8 cellular contexts compared by ENCODE assay signal in genomic region chr11:9459573-9460321, GRCh38. TPM values are rescaled to one million over a fixed set of nuclear protein-coding genes. Genes with fewer than 3 reads are reported as not detected.
DNase-seq lines count a peak whose midpoint lies in the region; ATAC-seq and TF ChIP-seq lines count a peak whose summit lies in the region.

No MANE protein-coding gene starts in this region.

- H3K27ac ChIP-seq in PC-3 (ENCODE audit: low read length) (peak overlapping the region; percentile 90), heart left ventricle (peak overlapping the region; percentile 95 to 100 (median 99)), psoas muscle (peak overlapping the region; percentile 94)

- H3K4me3 ChIP-seq in PC-3 (ENCODE audit: low read length) (peak overlapping the region; percentile 79), heart left ventricle (peak overlapping the region; percentile 80 to 99 (median 89)), psoas muscle (peak overlapping the region; percentile 79)

- H3K9me3 ChIP-seq in PC-3 (ENCODE audit: low read length) (no peaks in the 10 kb centered on the region), heart left ventricle (no peaks in the 10 kb centered on the region), psoas muscle (no peaks in the 10 kb centered on the region)

- ATAC-seq in GM18505 (IDR thresholded peaks at IDR 0.05; ENCODE audit: unreplicated experiment) (no peak), PC-3 (no peak), heart left ventricle (no peak), psoas muscle (peak in 1 of 4 donors; percentile 3), HG03432 (IDR thresholded peaks at IDR 0.05; ENCODE audit: unreplicated experiment) (no peak)
- no peak for ATAC-seq in activated naive CD8-positive, alpha-beta T cell treated with anti-CD3 and anti-CD28 coated beads, Interleukin-2, amount 50 U/mL, for 24 hours

- H3K4me1 Mint-ChIP-seq in activated naive CD8-positive, alpha-beta T cell treated with anti-CD3 and anti-CD28 coated beads, Interleukin-2, amount 50 U/mL, for 24 hours, result peaks cover 34% of the 10 kb centered on the region

- TF ChIP-seq POLR2A in GM18505 (IDR thresholded peaks at IDR 0.05; ENCODE audit: borderline replicate concordance, extremely low read depth, insufficient read depth, insufficient read length), result peak; percentile 20
- TF ChIP-seq POLR2A in heart left ventricle (IDR thresholded peaks at IDR 0.05), result no peak

- peaks cover 3% of the 10 kb centered on the region for H3K27me3 Mint-ChIP-seq in activated naive CD8-positive, alpha-beta T cell treated with anti-CD3 and anti-CD28 coated beads, Interleukin-2, amount 50 U/mL, for 24 hours

- TF ChIP-seq CTCF in PC-3 (conservative IDR thresholded peaks at IDR 0.05; ENCODE audit: low read depth, low read length) (no peak), heart left ventricle (IDR thresholded peaks at IDR 0.05) (peak in 1 of 12 donors; percentile 3), psoas muscle (IDR thresholded peaks at IDR 0.05) (no peak), GM10248 (IDR thresholded peaks at IDR 0.05; ENCODE audit: control extremely low read depth, extremely low read depth, low read depth, missing control alignments) (no peak)

- H3K36me3 Mint-ChIP-seq in activated naive CD8-positive, alpha-beta T cell treated with anti-CD3 and anti-CD28 coated beads, Interleukin-2, amount 50 U/mL, for 24 hours (ENCODE audit: low read depth), result peaks cover 15% of the 10 kb centered on the region

- POLR2A ChIA-PET in PC-3 (lab: Charles Lee; ENCODE audit: unreplicated experiment), result interaction anchor here (0.5 to 1.2 kb wide), 7 partner anchors 22 to 446 kb away, joined by 3 to 14 read pairs (median 4); partner anchors contain the start of gene WEE1
- POLR2A ChIA-PET in GM10248 (lab: Yijun Ruan, JAX), result interaction anchor here (0.5 to 2.0 kb wide), 9 partner anchors 8 to 185 kb away, joined by 3 to 10 read pairs (median 5); partner anchors contain the start of genes IPO7 and WEE1

- H3K36me3 ChIP-seq in PC-3 (ENCODE audit: low read depth, low read length), result no peaks in the 10 kb centered on the region
- no peaks in the 10 kb centered on the region for H3K36me3 ChIP-seq in heart left ventricle
- no peaks in the 10 kb centered on the region for H3K36me3 ChIP-seq in psoas muscle (ENCODE audit: insufficient read depth in 1 of 2, low read depth in 1 of 2)

- H3K9ac ChIP-seq in PC-3 (ENCODE audit: low read length), result peak overlapping the region; percentile 100

- WGBS in heart left ventricle, 4 donors, result 3 to 8% (median 5%) methylated on average over 24 to 25 of the region's 25 CpGs
- whole genome bisulfite sequencing in psoas muscle, 3 donors, result 1 to 3% (median 2%) methylated on average over 25 of the region's 25 CpGs

- intact Hi-C loops in PC-3 (cut with micrococcal nuclease) (loop anchor here (1.0 to 2.0 kb wide), 3 partner anchors 47 to 154 kb away; no protein-coding TSS in a partner anchor), heart left ventricle (cut with DNase I) (loop anchor here in 4 of 10 donors (2.0 to 10.0 kb wide), 7 partner anchors 95 to 492 kb away; partner anchors contain the start of genes TMEM41B (in 2 of the 4), DENND5A (in 1 of the 4) and WEE1 (in 1 of the 4)), psoas muscle (cut with DNase I) (no loop called here)

- H3K4me1 ChIP-seq in PC-3 (ENCODE audit: insufficient read depth, low read length) (peaks cover 18% of the 10 kb centered on the region), heart left ventricle (peaks cover 0 to 27% (median 20%) of the 10 kb centered on the region in 12 donors), psoas muscle (peaks cover 14% of the 10 kb centered on the region)

- peaks cover 6% of the 10 kb centered on the region for H3F3A ChIP-seq in PC-3 (ENCODE audit: low read length, unreplicated experiment)

- H3K9me3 Mint-ChIP-seq in activated naive CD8-positive, alpha-beta T cell treated with anti-CD3 and anti-CD28 coated beads, Interleukin-2, amount 50 U/mL, for 24 hours, result no peaks in the 10 kb centered on the region

- CTCF ChIA-PET in PC-3 (lab: Charles Lee) (interaction anchor here (0.8 to 1.4 kb wide), 2 partner anchors 47 to 179 kb away, joined by 3 to 5 read pairs; no protein-coding TSS in a partner anchor), GM10248 (lab: Yijun Ruan, JAX) (interaction anchor here (0.7 to 2.6 kb wide), 11 partner anchors 15 to 289 kb away, joined by 3 to 10 read pairs (median 3); no protein-coding TSS in a partner anchor)

- H2AFZ ChIP-seq in PC-3 (ENCODE audit: low read length), result peak overlapping the region; percentile 31

- peaks cover 52% of the 10 kb centered on the region for H3K79me2 ChIP-seq in PC-3 (ENCODE audit: low read length)

- no peaks in the 10 kb centered on the region for H3K9me2 ChIP-seq in PC-3 (replicated peaks; ENCODE audit: low read length)

- H4K20me1 ChIP-seq in PC-3 (ENCODE audit: low read length), result no peaks in the 10 kb centered on the region

- DNase-seq in A172 (ENCODE audit: low spot score), result peak; percentile 51
- peak; percentile 38 for DNase-seq in PC-3
- DNase-seq in activated naive CD8-positive, alpha-beta T cell treated with anti-CD3 and anti-CD28 coated beads, Interleukin-2, amount 50 U/mL, for 24 hours, result peak; percentile 34
- peak in 1 of 5 donors; percentile 20 for DNase-seq in heart left ventricle
- peak in 1 of 2 donors; percentile 60 for DNase-seq in psoas muscle
- no peak for DNase-seq in GM10248 (ENCODE audit: extremely low spot score)

- H3K4me3 Mint-ChIP-seq in activated naive CD8-positive, alpha-beta T cell treated with anti-CD3 and anti-CD28 coated beads, Interleukin-2, amount 50 U/mL, for 24 hours, result peak overlapping the region; percentile 97

- peak overlapping the region; percentile 86 for H3K4me2 ChIP-seq in PC-3 (ENCODE audit: low read length)

- peak overlapping the region; percentile 99 for H3K27ac Mint-ChIP-seq in activated naive CD8-positive, alpha-beta T cell treated with anti-CD3 and anti-CD28 coated beads, Interleukin-2, amount 50 U/mL, for 24 hours

- TSS peak; percentile 85 for BruUV-seq in PC-3 (replicated peaks; lab: Mats Ljungman, UMichigan)

- H3K27me3 ChIP-seq in PC-3 (ENCODE audit: low read length) (no peaks in the 10 kb centered on the region), heart left ventricle (no peaks in the 10 kb centered on the region), psoas muscle (ENCODE audit: insufficient read depth in 3 of 3, low read length in 2 of 3) (no peaks in the 10 kb centered on the region)

RNA-seq across cellular contexts. Expression of gene ZNF143, which starts 1.1 kb away (rescaled TPM):
- total RNA-seq in A172 (2014; rRNA removed; shearing (Covaris generic)), result 26.5 and 28.8 TPM in 2 replicates
- total RNA-seq in PC-3 (2014; rRNA removed) (21.8 and 33.9 TPM in 2 replicates), heart left ventricle (10 to 100 TPM; 16.8 to 32.3 (median 22.0) TPM), psoas muscle (10 to 100 TPM; 22.6 to 27.9 (median 23.8) TPM)
- polyA plus RNA-seq in heart left ventricle (10 to 100 TPM in 1 of 2 donors, 1 to 10 TPM in 1; 7.9 to 23.3 TPM), psoas muscle (10 to 100 TPM; 21.1 to 25.4 (median 25.2) TPM)
